In the genomic region with DNA sequence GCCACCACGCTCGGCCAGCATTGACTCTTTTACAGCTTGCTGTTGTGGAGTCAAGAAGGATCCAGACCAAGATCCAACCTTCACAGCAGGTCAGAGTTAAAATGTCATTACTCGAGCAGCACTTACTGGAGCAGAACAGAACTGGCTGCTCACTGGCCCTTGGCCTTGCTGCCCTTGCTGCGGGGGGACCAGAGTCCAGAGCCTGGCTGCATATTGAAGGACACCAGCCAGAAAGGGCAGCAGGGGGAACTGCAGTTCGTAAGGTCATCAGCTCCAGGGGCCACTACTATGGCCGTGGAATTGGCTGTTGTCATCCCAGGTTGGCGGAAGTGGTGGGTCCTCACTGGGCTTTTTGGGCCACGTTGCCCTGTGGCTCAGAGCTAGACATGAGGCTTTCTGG, we compare ENCODE assay signal across 8 cellular contexts.
"Had no signal": no experiment of that assay in that cellular context is flagged by ENCODE, and none has a peak within 500 bp of the region (broad histone marks: within the 10 kb centered on the region; RNA-seq: fewer than 3 reads in every experiment).

No MANE protein-coding gene starts in this region.

- ATAC-seq: GM12878 had no signal

- H3K4me3 ChIP-seq: GM12878 had no signal

- DNase-seq: GDM1, GF-D8 had no signal

- FAIRE-seq: G401.6, GM12878, GM12891, GM12892, GM18507, GM19239 had no signal
